In the genomic region with DNA sequence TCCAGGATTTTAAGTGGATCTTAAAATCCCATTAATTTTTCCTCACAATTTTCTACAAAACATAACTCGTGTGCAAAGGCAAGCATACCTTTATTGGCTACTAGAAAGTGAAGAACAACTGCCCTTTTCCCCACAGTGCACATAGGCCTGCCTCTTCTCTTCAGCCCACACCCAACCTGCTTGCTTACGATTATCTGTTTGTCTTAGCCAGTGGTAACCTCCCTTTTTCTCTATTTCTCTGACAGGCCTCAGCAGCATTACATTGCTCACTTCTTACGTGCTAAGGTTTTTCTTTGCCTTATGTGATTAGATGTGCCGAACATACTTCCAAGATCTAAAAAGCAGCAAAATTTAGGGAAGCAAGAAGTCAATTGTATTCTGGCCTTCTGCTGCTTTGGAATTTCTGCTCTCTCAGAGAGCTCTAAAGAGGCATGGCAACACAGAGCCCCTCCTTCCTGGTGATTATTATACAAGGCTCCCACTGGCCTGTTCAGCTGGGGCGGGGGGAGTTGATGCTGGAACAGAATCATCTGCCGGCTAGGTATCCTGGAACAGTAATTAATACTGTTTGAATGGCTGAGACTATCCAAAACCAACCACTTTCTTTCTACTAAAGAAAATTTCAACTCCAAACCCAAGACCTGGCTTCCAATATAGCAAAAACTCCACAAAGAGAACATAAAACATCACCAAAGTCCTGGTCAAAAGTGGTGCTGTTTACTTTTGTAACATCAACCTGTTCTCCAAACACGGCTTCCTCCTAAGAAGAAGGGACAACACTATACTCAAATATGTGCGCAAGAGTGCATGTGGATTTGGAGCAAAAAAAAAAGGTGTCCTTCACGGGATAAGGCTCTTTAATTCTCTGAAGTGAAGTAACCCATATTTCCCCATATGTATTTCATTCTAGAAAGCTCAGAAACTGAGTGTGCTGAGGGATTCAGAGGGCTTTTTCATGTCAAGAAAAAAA, we compare ENCODE assay signal across 1 cellular context.
TF ChIP-seq lines count a peak whose summit lies in the region.

No MANE protein-coding gene starts in this region.

TF ChIP-seq in K562, 482 proteins besides CTCF, POLR2A, EP300 and RAD21 (continued from another document):
- TF ChIP-seq, protein P1, sequence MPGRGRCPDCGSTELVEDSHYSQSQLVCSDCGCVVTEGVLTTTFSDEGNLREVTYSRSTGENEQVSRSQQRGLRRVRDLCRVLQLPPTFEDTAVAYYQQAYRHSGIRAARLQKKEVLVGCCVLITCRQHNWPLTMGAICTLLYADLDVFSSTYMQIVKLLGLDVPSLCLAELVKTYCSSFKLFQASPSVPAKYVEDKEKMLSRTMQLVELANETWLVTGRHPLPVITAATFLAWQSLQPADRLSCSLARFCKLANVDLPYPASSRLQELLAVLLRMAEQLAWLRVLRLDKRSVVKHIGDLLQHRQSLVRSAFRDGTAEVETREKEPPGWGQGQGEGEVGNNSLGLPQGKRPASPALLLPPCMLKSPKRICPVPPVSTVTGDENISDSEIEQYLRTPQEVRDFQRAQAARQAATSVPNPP (IDR thresholded peaks at IDR 0.05; ENCODE audit: borderline replicate concordance, insufficient read depth, insufficient read length) = no peak
- TF ChIP-seq L3MBTL2 (IDR thresholded peaks at IDR 0.05) = 0 out of 2 replicates have a peak, but pooled peaks have one; percentile 30
- TF ChIP-seq ZNF668 (CRISPR knock-in tag; IDR thresholded peaks at IDR 0.05) = no peak
- TF ChIP-seq CREM (IDR thresholded peaks at IDR 0.05; ENCODE audit: low read depth) = peak; percentile 25
- TF ChIP-seq MIER1 (IDR thresholded peaks at IDR 0.05; ENCODE audit: low read depth) = no peak
- TF ChIP-seq, protein P2, sequence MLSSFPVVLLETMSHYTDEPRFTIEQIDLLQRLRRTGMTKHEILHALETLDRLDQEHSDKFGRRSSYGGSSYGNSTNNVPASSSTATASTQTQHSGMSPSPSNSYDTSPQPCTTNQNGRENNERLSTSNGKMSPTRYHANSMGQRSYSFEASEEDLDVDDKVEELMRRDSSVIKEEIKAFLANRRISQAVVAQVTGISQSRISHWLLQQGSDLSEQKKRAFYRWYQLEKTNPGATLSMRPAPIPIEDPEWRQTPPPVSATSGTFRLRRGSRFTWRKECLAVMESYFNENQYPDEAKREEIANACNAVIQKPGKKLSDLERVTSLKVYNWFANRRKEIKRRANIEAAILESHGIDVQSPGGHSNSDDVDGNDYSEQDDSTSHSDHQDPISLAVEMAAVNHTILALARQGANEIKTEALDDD (IDR thresholded peaks at IDR 0.05) = peak; percentile 90
- no peak for TF ChIP-seq ZSCAN32 (CRISPR knock-in tag; IDR thresholded peaks at IDR 0.05)
- TF ChIP-seq, protein P3, sequence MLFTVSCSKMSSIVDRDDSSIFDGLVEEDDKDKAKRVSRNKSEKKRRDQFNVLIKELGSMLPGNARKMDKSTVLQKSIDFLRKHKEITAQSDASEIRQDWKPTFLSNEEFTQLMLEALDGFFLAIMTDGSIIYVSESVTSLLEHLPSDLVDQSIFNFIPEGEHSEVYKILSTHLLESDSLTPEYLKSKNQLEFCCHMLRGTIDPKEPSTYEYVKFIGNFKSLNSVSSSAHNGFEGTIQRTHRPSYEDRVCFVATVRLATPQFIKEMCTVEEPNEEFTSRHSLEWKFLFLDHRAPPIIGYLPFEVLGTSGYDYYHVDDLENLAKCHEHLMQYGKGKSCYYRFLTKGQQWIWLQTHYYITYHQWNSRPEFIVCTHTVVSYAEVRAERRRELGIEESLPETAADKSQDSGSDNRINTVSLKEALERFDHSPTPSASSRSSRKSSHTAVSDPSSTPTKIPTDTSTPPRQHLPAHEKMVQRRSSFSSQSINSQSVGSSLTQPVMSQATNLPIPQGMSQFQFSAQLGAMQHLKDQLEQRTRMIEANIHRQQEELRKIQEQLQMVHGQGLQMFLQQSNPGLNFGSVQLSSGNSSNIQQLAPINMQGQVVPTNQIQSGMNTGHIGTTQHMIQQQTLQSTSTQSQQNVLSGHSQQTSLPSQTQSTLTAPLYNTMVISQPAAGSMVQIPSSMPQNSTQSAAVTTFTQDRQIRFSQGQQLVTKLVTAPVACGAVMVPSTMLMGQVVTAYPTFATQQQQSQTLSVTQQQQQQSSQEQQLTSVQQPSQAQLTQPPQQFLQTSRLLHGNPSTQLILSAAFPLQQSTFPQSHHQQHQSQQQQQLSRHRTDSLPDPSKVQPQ (CRISPR knock-in tag; IDR thresholded peaks at IDR 0.05; ENCODE audit: borderline replicate concordance) = no peak
- TF ChIP-seq ZNF408 (CRISPR knock-in tag; IDR thresholded peaks at IDR 0.05; ENCODE audit: low read depth) = no peak
- no peak for TF ChIP-seq NR4A1 (CRISPR knock-in tag; IDR thresholded peaks at IDR 0.05)
- no peak for TF ChIP-seq NR4A1 (tag; IDR thresholded peaks at IDR 0.05)
- TF ChIP-seq TEAD4 (IDR thresholded peaks at IDR 0.05; ENCODE audit: low read length) = peak; percentile 6; the same call in 1 of the 2 replicates
- TF ChIP-seq TEAD4 (CRISPR knock-in tag; IDR thresholded peaks at IDR 0.05; ENCODE audit: borderline replicate concordance) = no peak
- TF ChIP-seq, protein P4, sequence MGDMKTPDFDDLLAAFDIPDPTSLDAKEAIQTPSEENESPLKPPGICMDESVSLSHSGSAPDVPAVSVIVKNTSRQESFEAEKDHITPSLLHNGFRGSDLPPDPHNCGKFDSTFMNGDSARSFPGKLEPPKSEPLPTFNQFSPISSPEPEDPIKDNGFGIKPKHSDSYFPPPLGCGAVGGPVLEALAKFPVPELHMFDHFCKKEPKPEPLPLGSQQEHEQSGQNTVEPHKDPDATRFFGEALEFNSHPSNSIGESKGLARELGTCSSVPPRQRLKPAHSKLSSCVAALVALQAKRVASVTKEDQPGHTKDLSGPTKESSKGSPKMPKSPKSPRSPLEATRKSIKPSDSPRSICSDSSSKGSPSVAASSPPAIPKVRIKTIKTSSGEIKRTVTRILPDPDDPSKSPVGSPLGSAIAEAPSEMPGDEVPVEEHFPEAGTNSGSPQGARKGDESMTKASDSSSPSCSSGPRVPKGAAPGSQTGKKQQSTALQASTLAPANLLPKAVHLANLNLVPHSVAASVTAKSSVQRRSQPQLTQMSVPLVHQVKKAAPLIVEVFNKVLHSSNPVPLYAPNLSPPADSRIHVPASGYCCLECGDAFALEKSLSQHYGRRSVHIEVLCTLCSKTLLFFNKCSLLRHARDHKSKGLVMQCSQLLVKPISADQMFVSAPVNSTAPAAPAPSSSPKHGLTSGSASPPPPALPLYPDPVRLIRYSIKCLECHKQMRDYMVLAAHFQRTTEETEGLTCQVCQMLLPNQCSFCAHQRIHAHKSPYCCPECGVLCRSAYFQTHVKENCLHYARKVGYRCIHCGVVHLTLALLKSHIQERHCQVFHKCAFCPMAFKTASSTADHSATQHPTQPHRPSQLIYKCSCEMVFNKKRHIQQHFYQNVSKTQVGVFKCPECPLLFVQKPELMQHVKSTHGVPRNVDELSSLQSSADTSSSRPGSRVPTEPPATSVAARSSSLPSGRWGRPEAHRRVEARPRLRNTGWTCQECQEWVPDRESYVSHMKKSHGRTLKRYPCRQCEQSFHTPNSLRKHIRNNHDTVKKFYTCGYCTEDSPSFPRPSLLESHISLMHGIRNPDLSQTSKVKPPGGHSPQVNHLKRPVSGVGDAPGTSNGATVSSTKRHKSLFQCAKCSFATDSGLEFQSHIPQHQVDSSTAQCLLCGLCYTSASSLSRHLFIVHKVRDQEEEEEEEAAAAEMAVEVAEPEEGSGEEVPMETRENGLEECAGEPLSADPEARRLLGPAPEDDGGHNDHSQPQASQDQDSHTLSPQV (IDR thresholded peaks at IDR 0.05) = peak; percentile 58; the same call in 1 of the 2 replicates
- TF ChIP-seq ZNF274 (IDR thresholded peaks at IDR 0.05; ENCODE audit: borderline replicate concordance, low read depth, low read length) = no peak
- TF ChIP-seq KLF16 (IDR thresholded peaks at IDR 0.05) = no peak
- peak; percentile 26; the same call in 1 of the 2 replicates for TF ChIP-seq ZEB2 (IDR thresholded peaks at IDR 0.05)
- no peak for TF ChIP-seq PHB2 (IDR thresholded peaks at IDR 0.05; ENCODE audit: low read depth)
- peak; percentile 26 for TF ChIP-seq TAL1 (IDR thresholded peaks at IDR 0.05)
- TF ChIP-seq FOXK2 (conservative IDR thresholded peaks at IDR 0.05 in 1 of 2, IDR thresholded peaks at IDR 0.05 in 1 of 2; ENCODE audit: low read depth in 2 of 2) = peak in 1 of 2 experiments; percentile 1; a peak in 2 of 4 replicates
- TF ChIP-seq MEIS2 (IDR thresholded peaks at IDR 0.05; ENCODE audit: partially characterized antibody) = peak; percentile 22
- TF ChIP-seq, protein P5, sequence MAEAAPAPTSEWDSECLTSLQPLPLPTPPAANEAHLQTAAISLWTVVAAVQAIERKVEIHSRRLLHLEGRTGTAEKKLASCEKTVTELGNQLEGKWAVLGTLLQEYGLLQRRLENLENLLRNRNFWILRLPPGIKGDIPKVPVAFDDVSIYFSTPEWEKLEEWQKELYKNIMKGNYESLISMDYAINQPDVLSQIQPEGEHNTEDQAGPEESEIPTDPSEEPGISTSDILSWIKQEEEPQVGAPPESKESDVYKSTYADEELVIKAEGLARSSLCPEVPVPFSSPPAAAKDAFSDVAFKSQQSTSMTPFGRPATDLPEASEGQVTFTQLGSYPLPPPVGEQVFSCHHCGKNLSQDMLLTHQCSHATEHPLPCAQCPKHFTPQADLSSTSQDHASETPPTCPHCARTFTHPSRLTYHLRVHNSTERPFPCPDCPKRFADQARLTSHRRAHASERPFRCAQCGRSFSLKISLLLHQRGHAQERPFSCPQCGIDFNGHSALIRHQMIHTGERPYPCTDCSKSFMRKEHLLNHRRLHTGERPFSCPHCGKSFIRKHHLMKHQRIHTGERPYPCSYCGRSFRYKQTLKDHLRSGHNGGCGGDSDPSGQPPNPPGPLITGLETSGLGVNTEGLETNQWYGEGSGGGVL (CRISPR knock-in tag; IDR thresholded peaks at IDR 0.05) = no peak
- no peak for TF ChIP-seq YY1 (IDR thresholded peaks at IDR 0.05; ENCODE audit: borderline replicate concordance in 1 of 3, control insufficient read depth in 1 of 3, extremely low read depth in 1 of 3, insufficient read depth in 3 of 3, insufficient read length in 1 of 3, insufficient replicate concordance in 2 of 3, low read depth in 1 of 3, low read length in 2 of 3)
- no peak for TF ChIP-seq TARDBP (IDR thresholded peaks at IDR 0.05)
- TF ChIP-seq, protein P6, sequence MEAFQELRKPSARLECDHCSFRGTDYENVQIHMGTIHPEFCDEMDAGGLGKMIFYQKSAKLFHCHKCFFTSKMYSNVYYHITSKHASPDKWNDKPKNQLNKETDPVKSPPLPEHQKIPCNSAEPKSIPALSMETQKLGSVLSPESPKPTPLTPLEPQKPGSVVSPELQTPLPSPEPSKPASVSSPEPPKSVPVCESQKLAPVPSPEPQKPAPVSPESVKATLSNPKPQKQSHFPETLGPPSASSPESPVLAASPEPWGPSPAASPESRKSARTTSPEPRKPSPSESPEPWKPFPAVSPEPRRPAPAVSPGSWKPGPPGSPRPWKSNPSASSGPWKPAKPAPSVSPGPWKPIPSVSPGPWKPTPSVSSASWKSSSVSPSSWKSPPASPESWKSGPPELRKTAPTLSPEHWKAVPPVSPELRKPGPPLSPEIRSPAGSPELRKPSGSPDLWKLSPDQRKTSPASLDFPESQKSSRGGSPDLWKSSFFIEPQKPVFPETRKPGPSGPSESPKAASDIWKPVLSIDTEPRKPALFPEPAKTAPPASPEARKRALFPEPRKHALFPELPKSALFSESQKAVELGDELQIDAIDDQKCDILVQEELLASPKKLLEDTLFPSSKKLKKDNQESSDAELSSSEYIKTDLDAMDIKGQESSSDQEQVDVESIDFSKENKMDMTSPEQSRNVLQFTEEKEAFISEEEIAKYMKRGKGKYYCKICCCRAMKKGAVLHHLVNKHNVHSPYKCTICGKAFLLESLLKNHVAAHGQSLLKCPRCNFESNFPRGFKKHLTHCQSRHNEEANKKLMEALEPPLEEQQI (IDR thresholded peaks at IDR 0.05) = no peak
- 0 out of 2 replicates have a peak, but pooled peaks have one; percentile 55 for TF ChIP-seq HDAC2 (IDR thresholded peaks at IDR 0.05)
- TF ChIP-seq, protein P7, sequence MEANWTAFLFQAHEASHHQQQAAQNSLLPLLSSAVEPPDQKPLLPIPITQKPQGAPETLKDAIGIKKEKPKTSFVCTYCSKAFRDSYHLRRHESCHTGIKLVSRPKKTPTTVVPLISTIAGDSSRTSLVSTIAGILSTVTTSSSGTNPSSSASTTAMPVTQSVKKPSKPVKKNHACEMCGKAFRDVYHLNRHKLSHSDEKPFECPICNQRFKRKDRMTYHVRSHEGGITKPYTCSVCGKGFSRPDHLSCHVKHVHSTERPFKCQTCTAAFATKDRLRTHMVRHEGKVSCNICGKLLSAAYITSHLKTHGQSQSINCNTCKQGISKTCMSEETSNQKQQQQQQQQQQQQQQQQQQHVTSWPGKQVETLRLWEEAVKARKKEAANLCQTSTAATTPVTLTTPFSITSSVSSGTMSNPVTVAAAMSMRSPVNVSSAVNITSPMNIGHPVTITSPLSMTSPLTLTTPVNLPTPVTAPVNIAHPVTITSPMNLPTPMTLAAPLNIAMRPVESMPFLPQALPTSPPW (CRISPR knock-in tag; IDR thresholded peaks at IDR 0.05) = peak; percentile 54; the same call in 1 of the 2 replicates
- peak; percentile 31; the same call in 1 of the 2 replicates for TF ChIP-seq RFX1 (IDR thresholded peaks at IDR 0.05)
